ENCODE assay signal across 8 cellular contexts in the genomic region with DNA sequence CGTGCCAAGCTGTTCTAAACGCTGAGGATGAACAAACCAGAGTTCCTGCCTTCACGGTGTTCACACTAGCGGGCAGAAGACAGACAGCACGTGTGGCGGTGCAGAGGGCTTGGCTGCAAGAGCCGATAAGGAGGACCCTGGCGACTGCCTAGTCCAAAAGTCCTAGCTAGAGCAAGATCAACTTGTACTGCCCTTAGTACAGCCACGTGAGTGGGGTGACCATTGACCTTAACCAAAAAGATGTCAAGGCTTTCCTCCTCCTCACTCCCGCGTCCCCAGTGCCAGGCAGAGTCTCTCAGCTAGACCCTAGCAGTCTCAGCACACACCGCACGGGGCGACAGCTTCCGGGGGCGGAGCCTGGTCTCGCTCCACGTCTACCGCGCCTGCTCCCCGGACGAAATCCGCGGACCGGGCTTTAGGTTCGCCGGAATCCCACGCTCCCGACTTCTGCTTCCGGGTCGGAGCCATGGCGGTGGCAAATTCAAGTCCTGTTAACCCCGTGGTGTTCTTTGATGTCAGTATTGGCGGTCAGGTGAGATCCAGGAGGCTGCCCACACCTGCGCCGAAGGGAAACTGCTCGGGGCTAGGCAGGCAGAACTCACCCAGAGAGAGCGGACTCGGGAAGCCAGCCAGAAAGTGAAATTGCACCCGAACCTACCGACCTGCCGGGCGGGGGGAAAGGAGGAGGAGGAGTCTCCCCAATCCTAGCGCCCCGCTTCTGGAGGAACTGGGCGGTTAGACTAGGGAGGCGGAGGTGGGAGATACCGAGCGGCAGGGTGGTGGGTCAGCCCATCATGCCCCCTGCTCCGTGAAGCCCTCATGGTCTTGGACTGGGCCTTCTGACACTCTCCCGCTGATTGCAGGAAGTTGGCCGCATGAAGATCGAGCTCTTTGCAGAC. TPM values are rescaled to one million over a fixed set of nuclear protein-coding genes. Genes with fewer than 3 reads are reported as not detected.
DNase-seq lines count a peak whose midpoint lies in the region; ATAC-seq and TF ChIP-seq lines count a peak whose summit lies in the region.

A gene (plus strand): TSS at position 443 of the 899 bp plus-strand sequence. CDS start 24 bp downstream, at position 467.

- H3K4me3 ChIP-seq in RWPE2 (ENCODE audit: severe bottlenecking) = peak within 1 kb of the TSS; percentile 64
- H3K4me3 ChIP-seq in fibroblast of mammary gland (ENCODE audit: control insufficient read depth, low read depth, low read length) = peak within 1 kb of the TSS; percentile 98

- H3K27me3 Mint-ChIP-seq in activated T-helper 2 cell treated with anti-CD3 and anti-CD28 coated beads, Interferon-gamma antibody, Interleukin-2, Interleukin-4, amounts not matched to agents 10 μg/mL and 5 μg/mL and 100 μg/mL, durations not matched to agents 14 hours and 24 hours and 36 hours (ENCODE audit: low read depth) = peaks cover 4% of the 10 kb centered on the region
- no peaks in the 10 kb centered on the region for H3K27me3 Mint-ChIP-seq in naive thymus-derived CD8-positive, alpha-beta T cell

- POLR2A ChIA-PET in naive thymus-derived CD8-positive, alpha-beta T cell (lab: Charles Lee) = interaction anchor here (0.5 to 5.2 kb wide), 15 partner anchors 8 to 1161 kb away, joined by 3 to 88 read pairs (median 4); a partner anchor contains a TSS

- no peaks in the 10 kb centered on the region for H3K9me3 Mint-ChIP-seq in activated T-helper 2 cell treated with anti-CD3 and anti-CD28 coated beads, Interferon-gamma antibody, Interleukin-2, Interleukin-4, amounts not matched to agents 10 μg/mL and 5 μg/mL and 100 μg/mL, durations not matched to agents 14 hours and 24 hours and 36 hours
- no peaks in the 10 kb centered on the region for H3K9me3 Mint-ChIP-seq in naive thymus-derived CD8-positive, alpha-beta T cell

- peaks cover 40% of the 10 kb centered on the region for H3K36me3 ChIP-seq in RWPE2 (ENCODE audit: low read depth)

- peak within 1 kb of the TSS; percentile 99 for H3K4me3 Mint-ChIP-seq in activated T-helper 2 cell treated with anti-CD3 and anti-CD28 coated beads, Interferon-gamma antibody, Interleukin-2, Interleukin-4, amounts not matched to agents 10 μg/mL and 5 μg/mL and 100 μg/mL, durations not matched to agents 14 hours and 24 hours and 36 hours (ENCODE audit: low read depth)
- peak within 1 kb of the TSS; percentile 94 to 100 (median 98) for H3K4me3 Mint-ChIP-seq in naive thymus-derived CD8-positive, alpha-beta T cell

- no peak for TF ChIP-seq CTCF in RWPE2 (IDR thresholded peaks at IDR 0.05; ENCODE audit: poor library complexity, severe bottlenecking)
- peak; percentile 3 for TF ChIP-seq CTCF in fibroblast of mammary gland (conservative IDR thresholded peaks at IDR 0.05; ENCODE audit: control insufficient read depth, insufficient read depth, low read depth, low read length)

- peak within 1 kb of the TSS; percentile 65 for H3K27ac ChIP-seq in RWPE2 (ENCODE audit: poor library complexity, severe bottlenecking)

- no peaks in the 10 kb centered on the region for H3K9me3 ChIP-seq in RWPE2 (ENCODE audit: severe bottlenecking)

- no peaks in the 10 kb centered on the region for H3K27me3 ChIP-seq in RWPE2 (ENCODE audit: insufficient read depth, poor library complexity, severe bottlenecking)

- peaks cover 3% of the 10 kb centered on the region for H3K4me1 ChIP-seq in RWPE2 (ENCODE audit: insufficient read depth, poor library complexity, severe bottlenecking)

- peaks cover 37% of the 10 kb centered on the region for H3K4me1 Mint-ChIP-seq in activated T-helper 2 cell treated with anti-CD3 and anti-CD28 coated beads, Interferon-gamma antibody, Interleukin-2, Interleukin-4, amounts not matched to agents 10 μg/mL and 5 μg/mL and 100 μg/mL, durations not matched to agents 14 hours and 24 hours and 36 hours (ENCODE audit: low read depth)
- peaks cover 26 to 48% (median 44%) of the 10 kb centered on the region in 4 donors for H3K4me1 Mint-ChIP-seq in naive thymus-derived CD8-positive, alpha-beta T cell

- H3K27ac Mint-ChIP-seq in activated T-helper 2 cell treated with anti-CD3 and anti-CD28 coated beads, Interferon-gamma antibody, Interleukin-2, Interleukin-4, amounts not matched to agents 10 μg/mL and 5 μg/mL and 100 μg/mL, durations not matched to agents 14 hours and 24 hours and 36 hours = peak within 1 kb of the TSS; percentile 97
- H3K27ac Mint-ChIP-seq in naive thymus-derived CD8-positive, alpha-beta T cell = peak within 1 kb of the TSS; percentile 92 to 98 (median 96)

- DNase-seq in ELF-1 (ENCODE audit: low read depth, low spot score) (peak; percentile 96), GOT3 (lab: John Stamatoyannopoulos, UW) (peak; percentile 68), LoVo (ENCODE audit: low spot score) (peak; percentile 95), RWPE2 (ENCODE audit: low spot score) (peak; percentile 93), fibroblast of mammary gland (ENCODE audit: low read depth) (peak; percentile 88)
- DNase-seq in activated T-helper 2 cell treated with anti-CD3 and anti-CD28 coated beads, Interferon-gamma antibody, Interleukin-2, Interleukin-4, amounts not matched to agents 10 μg/mL and 5 μg/mL and 100 μg/mL, durations not matched to agents 14 hours and 24 hours and 36 hours (ENCODE audit: low spot score) = peak; percentile 93
- DNase-seq in naive thymus-derived CD8-positive, alpha-beta T cell = peak; percentile 88 to 95 (median 92)
- DNase-seq in stimulated activated naive CD4-positive, alpha-beta T cell (lab: John Stamatoyannopoulos, UW) = peak; percentile 88 to 92 (median 90)

- ATAC-seq in RWPE2 (ENCODE audit: low read depth) = peak; percentile 99
- ATAC-seq in naive thymus-derived CD8-positive, alpha-beta T cell = peak; percentile 98

- peaks cover 34% of the 10 kb centered on the region for H3K36me3 Mint-ChIP-seq in activated T-helper 2 cell treated with anti-CD3 and anti-CD28 coated beads, Interferon-gamma antibody, Interleukin-2, Interleukin-4, amounts not matched to agents 10 μg/mL and 5 μg/mL and 100 μg/mL, durations not matched to agents 14 hours and 24 hours and 36 hours (ENCODE audit: low read depth)
- peaks cover 0 to 29% (median 15%) of the 10 kb centered on the region in 3 donors for H3K36me3 Mint-ChIP-seq in naive thymus-derived CD8-positive, alpha-beta T cell

- intact Hi-C loops in activated T-helper 2 cell treated with anti-CD3 and anti-CD28 coated beads, Interferon-gamma antibody, Interleukin-2, Interleukin-4, amounts not matched to agents 10 μg/mL and 5 μg/mL and 100 μg/mL, durations not matched to agents 14 hours and 24 hours and 36 hours (cut with micrococcal nuclease) = loop anchor here (1.0 to 5.0 kb wide), 4 partner anchors 23 to 195 kb away; a partner anchor contains a TSS

RNA-seq across cellular contexts. Expression of the gene that starts here (rescaled TPM):
- total RNA-seq in activated T-helper 2 cell treated with anti-CD3 and anti-CD28 coated beads, Interferon-gamma antibody, Interleukin-2, Interleukin-4, amounts not matched to agents 10 μg/mL and 5 μg/mL and 100 μg/mL, durations not matched to agents 14 hours and 24 hours and 36 hours = 77.5 and 78.7 TPM in 2 replicates
- total RNA-seq in naive thymus-derived CD8-positive, alpha-beta T cell = 10 to 100 TPM; 46.3 to 49.4 TPM
- polyA plus RNA-seq in naive thymus-derived CD8-positive, alpha-beta T cell = 100 to 1,000 TPM in 1 of 3 donors, 10 to 100 TPM in 2; 82.3 to 100 (median 85.0) TPM

Comparison
In these comparisons a context has a peak if more than half of its experiments do, and no peak if none do; other contexts are left out.
1. Peak in every context shown above with its lines: DNase-seq, ATAC-seq, H3K4me3 ChIP-seq and H3K27ac ChIP-seq.